In genomic region chr3:115709135-115709534, GRCh38 we compare ENCODE assay signal across 2 cellular contexts.
TF ChIP-seq lines count a peak whose summit lies in the region.

No MANE protein-coding gene starts in this region.

TF ChIP-seq in SK-N-SH, 30 proteins besides CTCF, POLR2A, EP300 and RAD21 (continued from another document):
- TF ChIP-seq RCOR1 (IDR thresholded peaks at IDR 0.05; ENCODE audit: low read length) (peak; percentile 29; the same call in 1 of the 2 replicates), TEAD4 (IDR thresholded peaks at IDR 0.05; ENCODE audit: borderline replicate concordance, insufficient read depth) (no peak)
TF ChIP-seq in SK-N-SH: peak in this region for 3.

TF ChIP-seq in SK-N-SH treated with all-trans-retinoic acid at 6 μM for 48 hours, 23 proteins besides CTCF, POLR2A, EP300 and RAD21 (continued from another document):
- TF ChIP-seq POU6F1 (CRISPR knock-in tag; IDR thresholded peaks at IDR 0.05; ENCODE audit: borderline replicate concordance, low read depth) = no peak
